16 cellular contexts compared by ENCODE assay signal in the genomic region with DNA sequence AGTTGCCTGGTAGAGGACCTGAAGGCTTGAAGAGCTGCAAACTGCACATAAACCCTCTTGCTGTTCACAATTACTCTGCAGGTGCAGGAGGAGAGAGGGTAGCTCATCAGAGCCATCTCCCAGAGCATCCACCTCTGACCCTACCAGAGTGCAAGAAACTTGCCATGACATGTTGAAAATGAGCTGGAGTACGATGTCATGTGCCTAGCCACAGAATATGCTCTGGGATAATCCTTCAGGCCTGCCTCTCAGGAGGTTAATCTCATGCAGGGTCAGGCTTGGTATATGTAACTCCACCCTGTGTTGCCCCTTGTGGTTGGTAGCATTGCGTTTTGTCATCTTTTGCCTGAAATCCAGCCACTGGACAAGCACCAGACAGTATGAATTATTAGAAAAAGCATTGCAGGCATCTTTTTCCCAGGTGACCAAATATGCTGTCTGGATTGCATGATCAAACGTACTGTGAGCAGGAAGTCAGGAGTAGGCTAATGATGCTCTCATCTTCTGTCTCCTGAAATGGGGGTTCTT. TPM values are rescaled to one million over a fixed set of nuclear protein-coding genes. Genes with fewer than 3 reads are reported as not detected.
A peak's percentile ranks its signal among the peaks of the same experiment; 100 is the strongest.
DNase-seq lines count a peak whose midpoint lies in the region; ATAC-seq and TF ChIP-seq lines count a peak whose summit lies in the region.
"Had no signal": no experiment of that assay in that cellular context is flagged by ENCODE, and none has a peak within 500 bp of the region (broad histone marks: within the 10 kb centered on the region; RNA-seq: fewer than 3 reads in every experiment).

No MANE protein-coding gene starts in this region.

- H3K4me1 Mint-ChIP-seq in neural progenitor cell = peaks cover 4% of the 10 kb centered on the region

- in situ Hi-C loops in mammary epithelial cell (cut with MboI; ENCODE audit: low sequenced_read_pairs in 2 of 2) = loop anchor here in 1 of 2 donors (10.0 kb wide), 1 partner anchor 126 kb away; no protein-coding TSS in a partner anchor
- in situ Hi-C loops in HAP-1 (cut with MboI; ENCODE audit: low sequenced_read_pairs) = no loop called here

- H3F3A ChIP-seq in neural progenitor cell (ENCODE audit: low read depth) = no peaks in the 10 kb centered on the region

- H2AFZ ChIP-seq in HCT116 (ENCODE audit: low read depth, low read length, poor library complexity, severe bottlenecking) = no peak overlapping the region
- peak overlapping the region; percentile 80 for H2AFZ ChIP-seq in mammary epithelial cell (ENCODE audit: low read depth, low read length)
- H2AFZ ChIP-seq in neural progenitor cell (replicated peaks) = peak overlapping the region; percentile 26

- H4K20me1 ChIP-seq in HCT116 (ENCODE audit: insufficient read depth) (no peaks in the 10 kb centered on the region), mammary epithelial cell (ENCODE audit: insufficient read depth, low read length) (no peaks in the 10 kb centered on the region), neural progenitor cell (ENCODE audit: low read depth) (no peaks in the 10 kb centered on the region)

- H3K9me3 Mint-ChIP-seq in neural progenitor cell = no peaks in the 10 kb centered on the region
- H3K9me3 Mint-ChIP-seq: CD8-positive, alpha-beta T cell had no signal

- H3K4me3 Mint-ChIP-seq in neural progenitor cell = no peak overlapping the region
- H3K4me3 Mint-ChIP-seq: CD8-positive, alpha-beta T cell had no signal

- no peak for TF ChIP-seq POLR2A in HCT116 (IDR thresholded peaks at IDR 0.05; ENCODE audit: borderline replicate concordance, extremely low read depth, insufficient read depth, insufficient read length)

- CTCF ChIA-PET in HCT116 (lab: Charles Lee) (interaction anchor here (1.0 kb wide), 1 partner anchor 18 kb away, joined by 3 read pairs; no protein-coding TSS in a partner anchor), mammary epithelial cell (lab: Charles Lee; ENCODE audit: low non-redundant PET) (interaction anchor here (0.6 kb wide), 2 partner anchors 29 to 1198 kb away, joined by 3 read pairs; a partner anchor contains a TSS)

- peaks cover 8% of the 10 kb centered on the region for H3K27me3 Mint-ChIP-seq in neural progenitor cell (ENCODE audit: insufficient read depth, low read depth)

- peak; percentile 18; the same call in 1 of the 2 replicates for ATAC-seq in HCT116
- ATAC-seq: CD8-positive, alpha-beta T cell had no signal

- dilution Hi-C loops in mammary epithelial cell (cut with HindIII; ENCODE audit: low sequenced_read_pairs) = no loop called here

- H3K9ac ChIP-seq in HCT116 (ENCODE audit: low read length) (no peak overlapping the region), mammary epithelial cell (ENCODE audit: insufficient read depth, low read length) (no peak overlapping the region), neural progenitor cell (no peak overlapping the region)

- DNase-seq in HCT116 (ENCODE audit: low read depth, low spot score) (no peak), NCI-H1436 (lab: John Stamatoyannopoulos, UW) (peak; percentile 14), mammary epithelial cell (peak; percentile 85), neural progenitor cell (ENCODE audit: low spot score) (no peak), dermis blood vessel endothelial cell (no peak), HAP-1 (ENCODE audit: low spot score in 2 of 2) (no peak)
- DNase-seq in effector CD4-positive, alpha-beta T cell = no peak
- DNase-seq: BE2C; CD8-positive, alpha-beta T cell; DMS 273 treated with DMSO at 0.1 percent for 48 hours; EL; HCEC 1CT; NCI-H1092; NCI-H1694 treated with DMSO at 0.1 percent for 48 hours; NCI-H510A; SJCRH30 had no signal

- POLR2A ChIA-PET in HCT116 (lab: Charles Lee) = no interaction called here

- no peaks in the 10 kb centered on the region for H3K27me3 ChIP-seq in HCT116 (ENCODE audit: insufficient read depth, low read length)
- H3K27me3 ChIP-seq in mammary epithelial cell (ENCODE audit: insufficient read depth, low read length) = no peaks in the 10 kb centered on the region
- no peaks in the 10 kb centered on the region for H3K27me3 ChIP-seq in neural progenitor cell
- no peaks in the 10 kb centered on the region for H3K27me3 ChIP-seq in HAP-1 (ENCODE audit: low read depth)
- H3K27me3 ChIP-seq: BE2C, SJCRH30 had no signal

- H3K27ac Mint-ChIP-seq in neural progenitor cell = no peak overlapping the region
- H3K27ac Mint-ChIP-seq: CD8-positive, alpha-beta T cell had no signal

- BruUV-seq in HCT116 (replicated peaks; lab: Mats Ljungman, UMichigan) (no TSS peak), mammary epithelial cell (replicated peaks; lab: Mats Ljungman, UMichigan) (no TSS peak)

- H3K36me3 ChIP-seq in HCT116 (ENCODE audit: control insufficient read depth in 1 of 2, insufficient read depth in 2 of 2, low read length in 2 of 2) (no peaks in the 10 kb centered on the region), mammary epithelial cell (ENCODE audit: insufficient read depth, low read length) (no peaks in the 10 kb centered on the region), neural progenitor cell (no peaks in the 10 kb centered on the region), HAP-1 (replicated peaks) (no peaks in the 10 kb centered on the region)
- H3K36me3 ChIP-seq: BE2C, SJCRH30 had no signal

- intact Hi-C loops in HCT116 (cut with micrococcal nuclease) (loop anchor here (10.0 kb wide), 1 partner anchor 396 kb away; no protein-coding TSS in a partner anchor), mammary epithelial cell (cut with micrococcal nuclease) (loop anchor here (10.0 kb wide), 1 partner anchor 496 kb away; no protein-coding TSS in a partner anchor)

- no peaks in the 10 kb centered on the region for H3K79me2 ChIP-seq in HCT116 (ENCODE audit: insufficient read depth, low read length)
- no peaks in the 10 kb centered on the region for H3K79me2 ChIP-seq in mammary epithelial cell (ENCODE audit: insufficient read depth, low read length)
- H3K79me2 ChIP-seq in neural progenitor cell (ENCODE audit: low read depth) = no peaks in the 10 kb centered on the region

- no peak for TF ChIP-seq RAD21 in HCT116 (IDR thresholded peaks at IDR 0.05; ENCODE audit: low read depth)

- peak overlapping the region; percentile 66 for H3K4me2 ChIP-seq in HCT116 (ENCODE audit: low read length)
- peak overlapping the region; percentile 50 for H3K4me2 ChIP-seq in mammary epithelial cell (ENCODE audit: insufficient read depth, low read depth, low read length)
- no peak overlapping the region for H3K4me2 ChIP-seq in neural progenitor cell

- no peaks in the 10 kb centered on the region for H3K9me2 ChIP-seq in HCT116 (ENCODE audit: insufficient read depth)

- H3K36me3 Mint-ChIP-seq in neural progenitor cell = no peaks in the 10 kb centered on the region
- H3K36me3 Mint-ChIP-seq: CD8-positive, alpha-beta T cell had no signal

- H3K27ac ChIP-seq in HCT116 (ENCODE audit: low read depth, low read length) (no peak overlapping the region), mammary epithelial cell (ENCODE audit: insufficient read depth, low read depth, low read length) (peak overlapping the region; percentile 81), neural progenitor cell (no peak overlapping the region)
- H3K27ac ChIP-seq: SJCRH30 had no signal

- 16% methylated on average over 3 of the region's 3 CpGs for WGBS in mammary epithelial cell (ENCODE audit: low coverage, missing lambda C conversion rate)

- H3K4me1 ChIP-seq in HCT116 (ENCODE audit: control insufficient read depth in 1 of 2, insufficient read depth in 2 of 2, low read length in 2 of 2) (peaks cover 22 to 29% of the 10 kb centered on the region in 2 experiments), mammary epithelial cell (ENCODE audit: insufficient read depth, low read length) (peaks cover 24% of the 10 kb centered on the region), neural progenitor cell (no peaks in the 10 kb centered on the region), HAP-1 (no peaks in the 10 kb centered on the region)
- H3K4me1 ChIP-seq: BE2C, SJCRH30 had no signal

- H3K4me3 ChIP-seq in HCT116 (replicated peaks in 1 of 2; ENCODE audit: low read depth in 1 of 2, low read length in 2 of 2) (no peak overlapping the region), mammary epithelial cell (replicated peaks in 1 of 3; ENCODE audit: insufficient read depth in 1 of 3, low read depth in 2 of 3, low read length in 3 of 3) (no peak overlapping the region), neural progenitor cell (no peak overlapping the region), HAP-1 (no peak overlapping the region)
- H3K4me3 ChIP-seq: SJCRH30 had no signal

- TF ChIP-seq CTCF in HCT116 (IDR thresholded peaks at IDR 0.05 in 2 of 3, conservative IDR thresholded peaks at IDR 0.05 in 1 of 3; ENCODE audit: borderline replicate concordance in 1 of 3, insufficient read depth in 1 of 3, low read depth in 2 of 3, low read length in 2 of 3) = 0 out of 6 replicates have a peak, but pooled peaks of 1 of the 3 experiments have one; percentile 10
- no peak for TF ChIP-seq CTCF in mammary epithelial cell (conservative IDR thresholded peaks at IDR 0.05 in 1 of 2, IDR thresholded peaks at IDR 0.05 in 1 of 2; ENCODE audit: extremely low read depth in 1 of 2, insufficient read depth in 1 of 2, low read depth in 1 of 2, low read length in 2 of 2)
- no peak for TF ChIP-seq CTCF in neural progenitor cell (IDR thresholded peaks at IDR 0.05)

- RAD21 ChIA-PET in HCT116 (lab: Charles Lee; ENCODE audit: low non-redundant PET in 1 of 2, low total read pairs in 2 of 2, uncharacterized antibody in 2 of 2, unreplicated experiment in 2 of 2) = no interaction called here

- no peaks in the 10 kb centered on the region for H3K9me3 ChIP-seq in HCT116 (ENCODE audit: control insufficient read depth in 1 of 2, insufficient read depth in 1 of 2, low read depth in 1 of 2, low read length in 2 of 2)
- no peaks in the 10 kb centered on the region for H3K9me3 ChIP-seq in mammary epithelial cell (replicated peaks; ENCODE audit: insufficient read depth, low read length)
- H3K9me3 ChIP-seq in neural progenitor cell (ENCODE audit: low read depth) = no peaks in the 10 kb centered on the region
- no peaks in the 10 kb centered on the region for H3K9me3 ChIP-seq in HAP-1
- H3K9me3 ChIP-seq: BE2C, SJCRH30 had no signal

TF ChIP-seq in HCT116, 20 proteins besides CTCF, POLR2A, EP300 and RAD21 (continues in another document):
- TF ChIP-seq FOSL1 (IDR thresholded peaks at IDR 0.05; ENCODE audit: low read depth) (no peak), SRF (IDR thresholded peaks at IDR 0.05; ENCODE audit: low read depth) (no peak), EZH2phosphoT487 (IDR thresholded peaks at IDR 0.05; ENCODE audit: borderline replicate concordance) (no peak), CEBPB (IDR thresholded peaks at IDR 0.05; ENCODE audit: low read depth) (no peak), ZFX (IDR thresholded peaks at IDR 0.05) (no peak), ZNF274 (IDR thresholded peaks at IDR 0.05; ENCODE audit: low read depth, low read length) (no peak), EGR1 (IDR thresholded peaks at IDR 0.05; ENCODE audit: low read depth) (no peak)

RNA-seq across cellular contexts. Expression of a gene that starts 36.2 kb away (rescaled TPM):
- total RNA-seq in HCT116 (2021; ENCODE audit: unreplicated experiment) (2.3 TPM), mammary epithelial cell (1 to 10 TPM; 2.2 to 3.0 TPM), neural progenitor cell (ENCODE audit: low replicate concordance) (1.6 and 4.2 TPM in 2 replicates), dermis blood vessel endothelial cell (1.7 and 2.8 TPM in 2 replicates)
- polyA plus RNA-seq in HCT116 (2012) = 0.24 and 0.47 TPM in 2 replicates
- polyA plus RNA-seq in mammary epithelial cell = 0.46 TPM
- not detected for polyA minus RNA-seq in mammary epithelial cell

Comparison
In these comparisons a context has a peak if more than half of its experiments do, and no peak if none do; other contexts are left out.
1. DNase-seq: peak in NCI-H1436 (single experiment) and mammary epithelial cell (single experiment); none in HCT116 (single experiment), neural progenitor cell (single experiment), dermis blood vessel endothelial cell (single experiment), HAP-1 (0 of 2) and effector CD4-positive, alpha-beta T cell (single experiment).